30 cellular contexts compared by ENCODE assay signal in the genomic region with DNA sequence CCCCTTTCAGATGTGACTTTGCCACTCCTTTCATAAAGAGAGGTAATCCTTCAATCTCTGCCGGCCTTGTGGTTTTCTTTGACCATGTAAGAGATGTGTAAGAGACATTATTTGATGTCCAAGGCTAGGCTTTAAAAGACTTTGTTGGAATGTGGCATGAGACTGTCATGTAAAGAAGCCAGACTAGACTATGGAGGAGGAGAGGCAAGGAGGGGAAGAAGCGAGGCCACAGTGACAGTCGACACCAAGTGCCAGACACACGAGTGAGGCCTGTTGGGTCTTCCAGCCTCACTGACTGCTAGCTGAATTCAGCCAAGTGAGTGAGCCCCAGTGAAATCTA.
"Had no signal": no experiment of that assay in that cellular context is flagged by ENCODE, and none has a peak within 500 bp of the region (broad histone marks: within the 10 kb centered on the region; RNA-seq: fewer than 3 reads in every experiment).

No MANE protein-coding gene starts in this region.

- H3K9me3 Mint-ChIP-seq: activated naive CD8-positive, alpha-beta T cell treated with anti-CD3 and anti-CD28 coated beads for 36 hours had no signal

- H3K36me3 Mint-ChIP-seq: activated naive CD8-positive, alpha-beta T cell treated with anti-CD3 and anti-CD28 coated beads for 36 hours had no signal

- H3K27ac Mint-ChIP-seq: activated CD8-positive, alpha-beta T cell treated with anti-CD3 and anti-CD28 coated beads for 36 hours; activated naive CD8-positive, alpha-beta T cell treated with anti-CD3 and anti-CD28 coated beads for 36 hours; activated T-cell treated with anti-CD3 and anti-CD28 coated beads, Interleukin-2, amount 50 U/mL, for 72 hours; activated T-helper 17 cell treated with anti-CD3 and anti-CD28 coated beads, Interleukin-2, amount 50 U/mL, for 72 hours had no signal

- H3K27me3 Mint-ChIP-seq: activated CD8-positive, alpha-beta T cell treated with anti-CD3 and anti-CD28 coated beads for 36 hours; activated naive CD8-positive, alpha-beta T cell treated with anti-CD3 and anti-CD28 coated beads for 36 hours; activated T-helper 17 cell treated with anti-CD3 and anti-CD28 coated beads, Interleukin-2, amount 50 U/mL, for 72 hours had no signal

- H3K4me3 Mint-ChIP-seq: activated CD8-positive, alpha-beta T cell treated with anti-CD3 and anti-CD28 coated beads for 36 hours; activated naive CD8-positive, alpha-beta T cell treated with anti-CD3 and anti-CD28 coated beads for 36 hours; activated T-cell treated with anti-CD3 and anti-CD28 coated beads, Interleukin-2, amount 50 U/mL, for 72 hours; activated T-helper 17 cell treated with anti-CD3 and anti-CD28 coated beads, Interleukin-2, amount 50 U/mL, for 72 hours had no signal

- H3K27ac ChIP-seq: ascending aorta, KMS-11, RWPE1, WERI-Rb-1 had no signal

- H3K4me1 Mint-ChIP-seq: activated naive CD8-positive, alpha-beta T cell treated with anti-CD3 and anti-CD28 coated beads for 36 hours; activated T-helper 17 cell treated with anti-CD3 and anti-CD28 coated beads, Interleukin-2, amount 50 U/mL, for 72 hours had no signal

- DNase-seq: activated CD4-positive, alpha-beta T cell treated with anti-CD3 and anti-CD28 coated beads for 1 hour; activated CD4-positive, alpha-beta T cell treated with anti-CD3 and anti-CD28 coated beads for 48 hours; activated CD4-positive, alpha-beta T cell treated with anti-CD3 and anti-CD28 coated beads, Interleukin-2, amount 50 U/mL, for 4 hours; activated CD4-positive, CD25-positive, alpha-beta regulatory T cell; activated CD8-positive, alpha-beta T cell treated with anti-CD3 and anti-CD28 coated beads for 36 hours; activated effector memory CD4-positive, alpha-beta T cell treated with anti-CD3 and anti-CD28 coated beads, Interleukin-2, amount 50 U/mL, for 16 hours; activated naive CD4-positive, alpha-beta T cell; activated naive CD4-positive, alpha-beta T cell treated with anti-CD3 and anti-CD28 coated beads, Interleukin-2, amount 50 U/mL, for 16 hours; activated naive CD8-positive, alpha-beta T cell treated with anti-CD3 and anti-CD28 coated beads for 36 hours; activated T-cell treated with anti-CD3 and anti-CD28 coated beads, Interleukin-2, amount 50 U/mL, for 1 hour; activated T-cell treated with anti-CD3 and anti-CD28 coated beads, Interleukin-2, amount 50 U/mL, for 72 hours; amygdala; NCI-H1105; NCI-H1417 treated with DMSO at 0.1 percent for 48 hours; NCI-H1694; NCI-H1930; NCI-H2081 treated with DMSO at 0.1 percent for 48 hours; NCI-H226; NCI-H524 treated with DMSO at 0.1 percent for 48 hours; PC-3; Right ventricle myocardium superior; SW 1271; T-helper 1 cell; T-helper 2 cell; T-helper 9 cell; WERI-Rb-1 had no signal
